In genomic region chr1:94332516-94332915, GRCh38 we compare ENCODE assay signal across 18 cellular contexts.
A peak's percentile ranks its signal among the peaks of the same experiment; 100 is the strongest.
DNase-seq lines count a peak whose midpoint lies in the region; ATAC-seq and TF ChIP-seq lines count a peak whose summit lies in the region.
"Had no signal": no experiment of that assay in that cellular context is flagged by ENCODE, and none has a peak within 500 bp of the region (broad histone marks: within the 10 kb centered on the region; RNA-seq: fewer than 3 reads in every experiment).

No MANE protein-coding gene starts in this region.

- H2AK5ac ChIP-seq in IMR-90 (ENCODE audit: low read depth, low read length) = no peak overlapping the region

- intact Hi-C loops in IMR-90 (cut with micrococcal nuclease) = no loop called here

- TF ChIP-seq POLR2A in IMR-90 (IDR thresholded peaks at IDR 0.05; ENCODE audit: low read depth, low read length) = no peak

- no peak overlapping the region for H3K23ac ChIP-seq in IMR-90 (ENCODE audit: low read depth, low read length)

- H4K8ac ChIP-seq in IMR-90 (ENCODE audit: low read depth in 2 of 2, low read length in 2 of 2) = no peak overlapping the region

- H3F3A ChIP-seq in GM23248 (ENCODE audit: insufficient read depth) = peaks cover 35% of the 10 kb centered on the region

- 0 out of 2 replicates have a peak overlapping the region, but pooled peaks have one; percentile 4 for H2BK20ac ChIP-seq in IMR-90 (ENCODE audit: low read depth, low read length)

- H2AFZ ChIP-seq in GM23248 (0 out of 2 replicates have a peak overlapping the region, but pooled peaks have one; percentile 9), IMR-90 (replicated peaks; ENCODE audit: low read length, poor library complexity) (no peak overlapping the region)
- H2AFZ ChIP-seq: PC-9 had no signal

- POLR2A ChIA-PET in IMR-90 (lab: Charles Lee; ENCODE audit: unreplicated experiment) = interaction anchor here (0.6 kb wide), 2 partner anchors 23 to 62 kb away, joined by 3 to 7 read pairs; no protein-coding TSS in a partner anchor

- TF ChIP-seq CTCF in IMR-90 (conservative IDR thresholded peaks at IDR 0.05; ENCODE audit: low read depth, low read length) = no peak

- H3K4me1 ChIP-seq in GM23248 (ENCODE audit: insufficient read depth) (peaks cover 63% of the 10 kb centered on the region), IMR-90 (ENCODE audit: control insufficient read depth, insufficient read depth, low read length) (peaks cover 16% of the 10 kb centered on the region), skeletal muscle satellite cell (ENCODE audit: control insufficient read depth, insufficient read depth, low read length) (peaks cover 50% of the 10 kb centered on the region)
- H3K4me1 ChIP-seq: BLaER1 had no signal

- H3K9me2 ChIP-seq in GM23248 (ENCODE audit: insufficient read depth) = no peaks in the 10 kb centered on the region

- no peak overlapping the region for H2BK5ac ChIP-seq in IMR-90 (ENCODE audit: low read depth, low read length, poor library complexity, severe bottlenecking)

- H3K79me2 ChIP-seq in GM23248 (ENCODE audit: insufficient read depth) = peaks cover 11% of the 10 kb centered on the region

- DNase-seq in NCI-H510A treated with DMSO at 0.1 percent for 48 hours (lab: John Stamatoyannopoulos, UW) = peak; percentile 65
- DNase-seq in NCI-H510A (lab: John Stamatoyannopoulos, UW) = no peak
- no peak for DNase-seq in GM23248
- DNase-seq in IMR-90 = no peak
- DNase-seq in amniotic stem cell (lab: John Stamatoyannopoulos, UW) = no peak
- DNase-seq: 8988T; CD8-positive, alpha-beta memory T cell; GDM1; NCI-H2081 treated with DMSO at 0.1 percent for 48 hours; NCI-H526; PC-9; SW 1271 had no signal

- H4K20me1 ChIP-seq in GM23248 (ENCODE audit: insufficient read depth) (no peaks in the 10 kb centered on the region), IMR-90 (ENCODE audit: insufficient read depth, low read length) (no peaks in the 10 kb centered on the region)
- H4K20me1 ChIP-seq: BLaER1 had no signal

- H3K27me3 ChIP-seq in GM23248 (replicated peaks; ENCODE audit: insufficient read depth) = no peaks in the 10 kb centered on the region
- no peaks in the 10 kb centered on the region for H3K27me3 ChIP-seq in IMR-90 (ENCODE audit: control insufficient read depth, insufficient read depth, low read length)
- no peaks in the 10 kb centered on the region for H3K27me3 ChIP-seq in skeletal muscle satellite cell (ENCODE audit: control insufficient read depth, insufficient read depth, low read length)
- H3K27me3 ChIP-seq: BLaER1, MG63, SJSA1 had no signal

- H3K36me3 ChIP-seq in GM23248 (ENCODE audit: low read depth) (no peaks in the 10 kb centered on the region), IMR-90 (ENCODE audit: control insufficient read depth, insufficient read depth, low read length) (no peaks in the 10 kb centered on the region), skeletal muscle satellite cell (ENCODE audit: insufficient read depth, low read length) (no peaks in the 10 kb centered on the region)
- H3K36me3 ChIP-seq: BLaER1, MG63, SJSA1 had no signal

- H4K5ac ChIP-seq in IMR-90 (ENCODE audit: low read depth, low read length) = no peak overlapping the region

- H3K27ac ChIP-seq in GM23248 = no peak overlapping the region
- no peak overlapping the region for H3K27ac ChIP-seq in IMR-90 (ENCODE audit: insufficient read depth, low read length)
- H3K27ac ChIP-seq: BLaER1, PC-9 had no signal

- BruUV-seq in IMR-90 (replicated peaks; lab: Mats Ljungman, UMichigan) = no TSS peak

- no peak overlapping the region for H2BK15ac ChIP-seq in IMR-90 (ENCODE audit: low read depth, low read length)

- H3K4me3 ChIP-seq in GM23248 (no peak overlapping the region), IMR-90 (ENCODE audit: insufficient read depth, low read depth, low read length) (no peak overlapping the region), skeletal muscle satellite cell (ENCODE audit: low read length) (no peak overlapping the region)
- H3K4me3 ChIP-seq: BLaER1, MG63, PC-9, SJSA1 had no signal

- TF ChIP-seq RAD21 in IMR-90 (IDR thresholded peaks at IDR 0.05; ENCODE audit: low read length) = no peak

- H3K79me1 ChIP-seq in IMR-90 (ENCODE audit: low read depth in 1 of 2, low read length in 2 of 2) = no peaks in the 10 kb centered on the region

- H3K9ac ChIP-seq in GM23248 (no peak overlapping the region), IMR-90 (ENCODE audit: low read depth, low read length) (no peak overlapping the region), skeletal muscle satellite cell (ENCODE audit: low read depth, low read length) (no peak overlapping the region)
- H3K9ac ChIP-seq: BLaER1 had no signal

- H3K4me2 ChIP-seq in GM23248 (ENCODE audit: unreplicated experiment) (peak overlapping the region; percentile 5), IMR-90 (ENCODE audit: low read depth, low read length) (no peak overlapping the region), skeletal muscle satellite cell (ENCODE audit: low read length) (peak overlapping the region; percentile 50)
- H3K4me2 ChIP-seq: BLaER1, PC-9 had no signal

- no peak overlapping the region for H3K56ac ChIP-seq in IMR-90 (ENCODE audit: extremely low read depth, insufficient read depth, low read length)

- no peak overlapping the region for H4K91ac ChIP-seq in IMR-90 (ENCODE audit: insufficient read depth, low read depth, low read length)

- H2BK120ac ChIP-seq in IMR-90 (ENCODE audit: low read depth, low read length) = 0 out of 2 replicates have a peak overlapping the region, but pooled peaks have one; percentile 4

- dilution Hi-C loops in IMR-90 (cut with HindIII; ENCODE audit: low sequenced_read_pairs, unreplicated experiment) = no loop called here

- peaks cover 8% of the 10 kb centered on the region; the same call in 1 of the 2 replicates for H3K9me1 ChIP-seq in IMR-90 (ENCODE audit: insufficient read depth, low read length)

- no peak overlapping the region for H3K14ac ChIP-seq in IMR-90 (replicated peaks; ENCODE audit: low read depth, low read length)

- CTCF ChIA-PET in IMR-90 (lab: Yijun Ruan, JAX) = interaction anchor here (0.6 to 8.9 kb wide), 12 partner anchors 60 to 629 kb away, joined by 3 to 119 read pairs (median 5); partner anchors contain the start of gene ARHGAP29

- H3K4ac ChIP-seq in IMR-90 (ENCODE audit: low read depth, low read length) = no peak overlapping the region; the same call in 1 of the 2 replicates

- no peaks in the 10 kb centered on the region for H3K9me3 ChIP-seq in GM23248 (ENCODE audit: low read depth)
- H3K9me3 ChIP-seq in IMR-90 (ENCODE audit: control insufficient read depth, insufficient read depth, low read length) = no peaks in the 10 kb centered on the region
- H3K9me3 ChIP-seq in skeletal muscle satellite cell (replicated peaks; ENCODE audit: low read length) = no peaks in the 10 kb centered on the region
- H3K9me3 ChIP-seq: BLaER1, MG63, SJSA1 had no signal

- ATAC-seq in IMR-90 (ENCODE audit: low read depth) = no peak
- no peak for ATAC-seq in GM19467 (IDR thresholded peaks at IDR 0.05; ENCODE audit: unreplicated experiment)
- ATAC-seq in GM18517 (IDR thresholded peaks at IDR 0.05; ENCODE audit: unreplicated experiment) = no peak

- H2AK9ac ChIP-seq in IMR-90 (replicated peaks; ENCODE audit: low read depth, low read length, poor library complexity) = no peak overlapping the region

- in situ Hi-C loops in GM23248 (cut with MboI) = loop anchor here (25.0 kb wide), 1 partner anchor 445 kb away; the partner anchor contains the start of gene DNTTIP2
- in situ Hi-C loops in IMR-90 (cut with MboI; ENCODE audit: low sequenced_read_pairs) = loop anchor here (5.0 to 25.0 kb wide), 3 partner anchors 270 to 445 kb away; partner anchors contain the start of gene DNTTIP2

- H3K18ac ChIP-seq in IMR-90 (ENCODE audit: low read depth, low read length) = no peak overlapping the region

TF ChIP-seq in IMR-90, 13 proteins besides CTCF, POLR2A, EP300 and RAD21:
- TF ChIP-seq RFX5 (IDR thresholded peaks at IDR 0.05; ENCODE audit: low read depth, low read length) (no peak), NFE2L2 (IDR thresholded peaks at IDR 0.05; ENCODE audit: low read depth, low read length) (no peak), USF2 (IDR thresholded peaks at IDR 0.05; ENCODE audit: low read depth, low read length) (no peak), MXI1 (IDR thresholded peaks at IDR 0.05; ENCODE audit: borderline replicate concordance, low read depth, low read length) (no peak), FOS (IDR thresholded peaks at IDR 0.05; ENCODE audit: low read depth, low read length) (no peak), RCOR1 (IDR thresholded peaks at IDR 0.05; ENCODE audit: insufficient replicate concordance, low read length) (no peak), MAZ (IDR thresholded peaks at IDR 0.05; ENCODE audit: borderline replicate concordance, low read depth, low read length) (no peak), CHD1 (IDR thresholded peaks at IDR 0.05; ENCODE audit: low read depth, low read length) (no peak), CEBPB (IDR thresholded peaks at IDR 0.05; ENCODE audit: low read depth, low read length) (no peak), SMC3 (IDR thresholded peaks at IDR 0.05; ENCODE audit: low read depth, low read length) (no peak), BHLHE40 (IDR thresholded peaks at IDR 0.05; ENCODE audit: low read depth, low read length) (no peak), MAFK (IDR thresholded peaks at IDR 0.05; ENCODE audit: low read depth, low read length) (no peak)
- TF ChIP-seq, protein P1, sequence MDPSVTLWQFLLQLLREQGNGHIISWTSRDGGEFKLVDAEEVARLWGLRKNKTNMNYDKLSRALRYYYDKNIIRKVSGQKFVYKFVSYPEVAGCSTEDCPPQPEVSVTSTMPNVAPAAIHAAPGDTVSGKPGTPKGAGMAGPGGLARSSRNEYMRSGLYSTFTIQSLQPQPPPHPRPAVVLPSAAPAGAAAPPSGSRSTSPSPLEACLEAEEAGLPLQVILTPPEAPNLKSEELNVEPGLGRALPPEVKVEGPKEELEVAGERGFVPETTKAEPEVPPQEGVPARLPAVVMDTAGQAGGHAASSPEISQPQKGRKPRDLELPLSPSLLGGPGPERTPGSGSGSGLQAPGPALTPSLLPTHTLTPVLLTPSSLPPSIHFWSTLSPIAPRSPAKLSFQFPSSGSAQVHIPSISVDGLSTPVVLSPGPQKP (IDR thresholded peaks at IDR 0.05; ENCODE audit: borderline replicate concordance, low read depth, low read length) = no peak
